In genomic region chr2:32376756-32377155, GRCh38 we compare ENCODE assay signal across 14 cellular contexts. TPM values are rescaled to one million over a fixed set of nuclear protein-coding genes. Genes with fewer than 3 reads are reported as not detected.
DNase-seq lines count a peak whose midpoint lies in the region; ATAC-seq, FAIRE-seq and TF ChIP-seq lines count a peak whose summit lies in the region.
"Had no signal": no experiment of that assay in that cellular context is flagged by ENCODE, and none has a peak within 500 bp of the region (broad histone marks: within the 10 kb centered on the region; RNA-seq: fewer than 3 reads in every experiment).

No MANE protein-coding gene starts in this region.

- H2AFZ ChIP-seq in Loucy (ENCODE audit: low read length) = no peak overlapping the region

- intact Hi-C loops in CD8-positive, alpha-beta T cell (cut with DNase I, micrococcal nuclease) = no loop called here
- intact Hi-C loops in left ventricle myocardium inferior (cut with micrococcal nuclease) = no loop called here

- POLR2A ChIA-PET in A549 (lab: Yijun Ruan, JAX) = no interaction called here
- POLR2A ChIA-PET in CD8-positive, alpha-beta T cell (lab: Charles Lee) = no interaction called here

- no peaks in the 10 kb centered on the region for H3K27me3 ChIP-seq in CD8-positive, alpha-beta T cell (ENCODE audit: insufficient read depth, low read length)
- H3K27me3 ChIP-seq in Loucy (ENCODE audit: insufficient read depth, low read length, poor library complexity, severe bottlenecking) (no peaks in the 10 kb centered on the region), endocrine pancreas (ENCODE audit: control insufficient read depth, insufficient read depth, low read length) (no peaks in the 10 kb centered on the region), left ventricle myocardium inferior (ENCODE audit: low read depth) (no peaks in the 10 kb centered on the region)

- peaks cover 96% of the 10 kb centered on the region for H3K79me2 ChIP-seq in Loucy (ENCODE audit: insufficient read depth, low read length)

- CTCF ChIA-PET in A549 (lab: Yijun Ruan, JAX) = no interaction called here
- CTCF ChIA-PET in CD8-positive, alpha-beta T cell (lab: Charles Lee) = interaction anchor here (1.5 kb wide), 1 partner anchor 19 kb away, joined by 3 read pairs; no protein-coding TSS in a partner anchor

- peaks cover 4% of the 10 kb centered on the region for H3K36me3 ChIP-seq in CD8-positive, alpha-beta T cell (ENCODE audit: insufficient read depth, low read length)
- peaks cover 30% of the 10 kb centered on the region; the same call in 1 of the 2 replicates for H3K36me3 ChIP-seq in Loucy (ENCODE audit: insufficient read depth, low read length)
- H3K36me3 ChIP-seq in endocrine pancreas (ENCODE audit: control insufficient read depth, insufficient read depth, low read length) = no peaks in the 10 kb centered on the region
- H3K36me3 ChIP-seq in left ventricle myocardium inferior = peaks cover 15% of the 10 kb centered on the region

- H3K9me3 Mint-ChIP-seq in CD8-positive, alpha-beta T cell = no peaks in the 10 kb centered on the region
- H3K9me3 Mint-ChIP-seq: T-cell had no signal

- TF ChIP-seq POLR2A in A549 (IDR thresholded peaks at IDR 0.05; ENCODE audit: low read length) = no peak

- DNase-seq in A549 (ENCODE audit: low read depth in 1 of 2, low spot score in 1 of 2) (no peak), germinal center (ENCODE audit: low spot score) (no peak), left ventricle myocardium inferior (no peak)
- no peak for DNase-seq in CD8-positive, alpha-beta T cell
- no peak for DNase-seq in activated CD8-positive, alpha-beta memory T cell treated with anti-CD3 and anti-CD28 coated beads for 24 hours
- DNase-seq: DMS79, H7, Kasumi-1, NCI-H187 treated with DMSO at 0.1 percent for 48 hours, NCI-H69, T-cell had no signal

- H3K27ac Mint-ChIP-seq in CD8-positive, alpha-beta T cell = peak overlapping the region; percentile 41

- H3K4me3 ChIP-seq in A549 (no peak overlapping the region), Loucy (ENCODE audit: low read length, poor library complexity, severe bottlenecking) (no peak overlapping the region), endocrine pancreas (ENCODE audit: control insufficient read depth, insufficient read depth, low read length) (peak overlapping the region; percentile 47), left ventricle myocardium inferior (no peak overlapping the region)
- H3K4me3 ChIP-seq in CD8-positive, alpha-beta T cell (ENCODE audit: low read depth, low read length) = no peak overlapping the region

- H3F3A ChIP-seq in Loucy (ENCODE audit: low read depth) = no peaks in the 10 kb centered on the region

- TF ChIP-seq EP300 in A549 (IDR thresholded peaks at IDR 0.05) = no peak

- H3K4me2 ChIP-seq in A549 (peak overlapping the region; percentile 36), Loucy (ENCODE audit: low read depth, low read length, poor library complexity, severe bottlenecking) (peak overlapping the region; percentile 3)

- H3K4me1 ChIP-seq in A549 (peaks cover 35% of the 10 kb centered on the region), Loucy (ENCODE audit: insufficient read depth, low read length, poor library complexity, severe bottlenecking) (no peaks in the 10 kb centered on the region), endocrine pancreas (ENCODE audit: control insufficient read depth, insufficient read depth, low read length) (peaks cover 16% of the 10 kb centered on the region), left ventricle myocardium inferior (peaks cover 40% of the 10 kb centered on the region)
- peaks cover 7% of the 10 kb centered on the region for H3K4me1 ChIP-seq in CD8-positive, alpha-beta T cell (ENCODE audit: insufficient read depth, low read length)

- H3K9ac ChIP-seq in Loucy (ENCODE audit: low read depth, low read length, poor library complexity, severe bottlenecking) (no peak overlapping the region), endocrine pancreas (ENCODE audit: control insufficient read depth, insufficient read depth, low read length) (no peak overlapping the region)

- no peaks in the 10 kb centered on the region for H3K27me3 Mint-ChIP-seq in CD8-positive, alpha-beta T cell (ENCODE audit: low read depth)
- H3K27me3 Mint-ChIP-seq: T-cell had no signal

- no peak overlapping the region for H3K27ac ChIP-seq in A549
- no peak overlapping the region for H3K27ac ChIP-seq in CD8-positive, alpha-beta T cell (ENCODE audit: low read depth, low read length)
- H3K27ac ChIP-seq in left ventricle myocardium inferior (replicated peaks) = no peak overlapping the region

- ATAC-seq in A549 (no peak), GM18511 (IDR thresholded peaks at IDR 0.05; ENCODE audit: unreplicated experiment) (no peak)
- no peak for ATAC-seq in CD8-positive, alpha-beta T cell
- ATAC-seq: T-cell had no signal

- TF ChIP-seq CTCF in A549 (IDR thresholded peaks at IDR 0.05) = no peak
- TF ChIP-seq CTCF in CD8-positive, alpha-beta T cell (IDR thresholded peaks at IDR 0.05) = no peak
- no peak for TF ChIP-seq CTCF in Loucy (conservative IDR thresholded peaks at IDR 0.05; ENCODE audit: low read length)
- TF ChIP-seq CTCF in left ventricle myocardium inferior (IDR thresholded peaks at IDR 0.05; ENCODE audit: borderline replicate concordance) = no peak

- no peak for TF ChIP-seq RAD21 in A549 (conservative IDR thresholded peaks at IDR 0.05 in 1 of 2, IDR thresholded peaks at IDR 0.05 in 1 of 2)

- H4K20me1 ChIP-seq in Loucy (ENCODE audit: insufficient read depth, low read length, poor library complexity, severe bottlenecking) = peaks cover 87% of the 10 kb centered on the region

- H3K9me2 ChIP-seq in Loucy (replicated peaks; ENCODE audit: low read depth, low read length) = no peaks in the 10 kb centered on the region

- no peaks in the 10 kb centered on the region for H3K9me3 ChIP-seq in A549
- H3K9me3 ChIP-seq in CD8-positive, alpha-beta T cell (ENCODE audit: low read length) = no peaks in the 10 kb centered on the region
- no peaks in the 10 kb centered on the region for H3K9me3 ChIP-seq in Loucy (ENCODE audit: insufficient read depth, low read depth, low read length)
- H3K9me3 ChIP-seq in endocrine pancreas (ENCODE audit: control insufficient read depth, low read length) = no peaks in the 10 kb centered on the region
- no peaks in the 10 kb centered on the region for H3K9me3 ChIP-seq in left ventricle myocardium inferior (replicated peaks)

- H3K4me3 Mint-ChIP-seq in CD8-positive, alpha-beta T cell = no peak overlapping the region
- H3K4me3 Mint-ChIP-seq: T-cell had no signal

- peaks cover 64% of the 10 kb centered on the region for H3K4me1 Mint-ChIP-seq in CD8-positive, alpha-beta T cell (ENCODE audit: low read depth)

- FAIRE-seq in A549 (lab: Jason Lieb, UNC) = no peak

- peaks cover 36% of the 10 kb centered on the region for H3K36me3 Mint-ChIP-seq in CD8-positive, alpha-beta T cell

TF ChIP-seq in A549, 52 proteins besides CTCF, POLR2A, EP300 and RAD21:
- TF ChIP-seq HES2 (IDR thresholded peaks at IDR 0.05) (no peak), HOXB13 (CRISPR knock-in tag; IDR thresholded peaks at IDR 0.05; ENCODE audit: low read depth) (no peak), RCOR1 (IDR thresholded peaks at IDR 0.05; ENCODE audit: low read depth, low read length) (no peak), EHMT2 (IDR thresholded peaks at IDR 0.05; ENCODE audit: low read depth) (no peak), GATA3 (IDR thresholded peaks at IDR 0.05; ENCODE audit: borderline replicate concordance) (no peak), HEYL (CRISPR knock-in tag; IDR thresholded peaks at IDR 0.05) (no peak), JUNB (IDR thresholded peaks at IDR 0.05) (no peak), ZNF302 (CRISPR knock-in tag; IDR thresholded peaks at IDR 0.05) (no peak), NPAS2 (CRISPR knock-in tag; IDR thresholded peaks at IDR 0.05; ENCODE audit: borderline replicate concordance) (no peak), FOXS1 (CRISPR knock-in tag; IDR thresholded peaks at IDR 0.05) (no peak), CEBPB (IDR thresholded peaks at IDR 0.05) (no peak), CBX2 (IDR thresholded peaks at IDR 0.05; ENCODE audit: borderline replicate concordance, low read depth) (no peak), ESRRA (IDR thresholded peaks at IDR 0.05; ENCODE audit: borderline replicate concordance, low read length) (no peak), USF2 (IDR thresholded peaks at IDR 0.05) (no peak), ZC3H11A (IDR thresholded peaks at IDR 0.05) (no peak), FOSB (CRISPR knock-in tag; IDR thresholded peaks at IDR 0.05) (no peak), BHLHE40 (IDR thresholded peaks at IDR 0.05; ENCODE audit: low read depth, low read length) (no peak), ZFP36 (IDR thresholded peaks at IDR 0.05; ENCODE audit: borderline replicate concordance, partially characterized antibody) (no peak)

RNA-seq across cellular contexts. Expression of gene BIRC6, which starts 19.9 kb away (rescaled TPM):
- polyA plus RNA-seq in A549 (2011; rRNA removed) (111 and 161 TPM in 2 replicates), A549 (2017; fragmentation: RNase III; extraction: RNeasy Plus Mini Kit Qiagen cat#74134 plus additional on column Dnase treatment) (20.3 to 21.9 TPM (median 21.0 TPM) in 3 replicates)
- 19.1 and 24.1 TPM in 2 replicates for polyA plus RNA-seq in A549 (2012; cell fraction: cytosol; rRNA removed)
- 33.0 and 45.7 TPM in 2 replicates for polyA plus RNA-seq in A549 (2012; cell fraction: nucleus; rRNA removed)
- polyA minus RNA-seq in A549 (2011; rRNA and poly(A)+ RNA removed) = 919 and 960 TPM in 2 replicates
- total RNA-seq in CD8-positive, alpha-beta T cell = 100 to 1,000 TPM; 107 to 109 TPM
- total RNA-seq in left ventricle myocardium inferior = 32.7 TPM
